Comparison of ENCODE assay signal across 12 cellular contexts in the genomic region with DNA sequence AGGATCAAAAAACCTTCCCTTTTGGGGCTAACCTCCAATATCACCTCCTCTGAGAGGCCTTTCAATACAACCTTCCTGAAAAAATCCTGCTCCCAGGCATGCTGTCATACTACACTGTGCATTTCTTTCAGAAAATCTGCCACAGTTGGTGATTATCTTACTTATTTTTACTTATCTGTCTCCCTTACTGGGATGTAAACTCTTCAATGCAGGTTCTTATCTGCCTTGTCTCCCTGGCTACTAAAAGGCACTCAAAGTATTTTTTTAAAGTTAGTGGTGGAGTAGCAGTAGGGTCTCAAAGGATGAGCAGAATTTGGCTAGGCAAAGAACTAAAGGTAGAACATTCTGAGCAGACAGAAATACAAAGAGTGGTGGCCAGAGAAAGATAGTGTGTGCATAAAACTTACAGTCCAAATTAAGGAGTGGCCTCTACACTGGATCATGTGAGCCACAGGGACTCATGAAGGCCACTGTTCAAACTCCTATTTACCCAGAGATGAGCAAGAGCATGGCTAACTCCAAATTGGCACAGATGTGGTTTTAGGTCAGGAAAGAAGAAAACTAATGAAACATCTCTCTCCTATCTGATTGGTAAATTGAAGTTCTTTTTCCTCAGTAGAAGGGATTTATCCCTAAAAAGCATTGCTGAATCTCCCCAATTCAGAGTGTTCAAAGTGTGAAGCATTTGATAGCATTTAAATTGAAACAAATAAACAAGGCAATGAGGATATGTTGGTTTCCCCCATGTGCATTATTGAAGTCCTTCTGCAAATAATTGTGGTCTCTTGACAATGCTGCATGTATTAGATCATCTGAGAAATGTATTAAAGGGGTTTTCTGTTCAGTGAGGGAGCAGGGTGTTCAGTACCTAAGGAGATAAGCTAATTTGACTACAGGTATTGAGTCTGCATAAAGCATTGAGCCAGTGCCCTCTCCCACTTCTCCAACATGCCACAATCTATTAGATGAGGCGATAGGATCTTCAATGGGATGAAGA.
DNase-seq lines count a peak whose midpoint lies in the region; ATAC-seq and TF ChIP-seq lines count a peak whose summit lies in the region.
"Had no signal": no experiment of that assay in that cellular context is flagged by ENCODE, and none has a peak within 500 bp of the region (broad histone marks: within the 10 kb centered on the region; RNA-seq: fewer than 3 reads in every experiment).

No MANE protein-coding gene starts in this region.

- H2AFZ ChIP-seq in mammary epithelial cell (ENCODE audit: low read depth, low read length) = peak overlapping the region; percentile 0

- H3K36me3 ChIP-seq in mammary epithelial cell (ENCODE audit: insufficient read depth, low read length) = no peaks in the 10 kb centered on the region

- no peaks in the 10 kb centered on the region for H4K20me1 ChIP-seq in mammary epithelial cell (ENCODE audit: insufficient read depth, low read length)

- WGBS in mammary epithelial cell (ENCODE audit: low coverage, missing lambda C conversion rate) = 0% methylated on average over 1 of the region's 1 CpG

- in situ Hi-C loops in mammary epithelial cell (cut with MboI; ENCODE audit: low sequenced_read_pairs in 2 of 2) = no loop called here

- no peaks in the 10 kb centered on the region for H3K27me3 ChIP-seq in mammary epithelial cell (ENCODE audit: insufficient read depth, low read length)

- peak; percentile 22 for ATAC-seq in GM19043 (IDR thresholded peaks at IDR 0.05; ENCODE audit: low read depth, unreplicated experiment)
- peak; percentile 32 for ATAC-seq in HG03095 (IDR thresholded peaks at IDR 0.05; ENCODE audit: unreplicated experiment)
- ATAC-seq in sciatic nerve = peak; percentile 31
- ATAC-seq in Right ventricle myocardium inferior = no peak
- ATAC-seq in HG03521 (IDR thresholded peaks at IDR 0.05; ENCODE audit: unreplicated experiment) = no peak

- peak; percentile 83 for DNase-seq in mammary epithelial cell
- no peak for DNase-seq in sciatic nerve (ENCODE audit: low spot score)
- no peak for DNase-seq in Right ventricle myocardium inferior (ENCODE audit: missing footprints)
- DNase-seq in SW 1271 (lab: John Stamatoyannopoulos, UW) = no peak
- no peak for DNase-seq in DMS53 (lab: John Stamatoyannopoulos, UW)
- DNase-seq: activated CD4-positive, alpha-beta T cell treated with anti-CD3 and anti-CD28 coated beads, Interleukin-2, amount 50 U/mL, for 1 hour; DND-41; NCI-H1930; SHP77 treated with DMSO at 0.1 percent for 48 hours had no signal

- intact Hi-C loops in mammary epithelial cell (cut with micrococcal nuclease) = loop anchor here (5.0 kb wide), 1 partner anchor 99 kb away; no protein-coding TSS in a partner anchor
- intact Hi-C loops in sciatic nerve (cut with DNase I) = no loop called here
- intact Hi-C loops in Right ventricle myocardium inferior (cut with DNase I) = no loop called here

- no peaks in the 10 kb centered on the region for H3K9me3 ChIP-seq in mammary epithelial cell (replicated peaks; ENCODE audit: insufficient read depth, low read length)

- H3K27ac ChIP-seq in mammary epithelial cell (ENCODE audit: insufficient read depth, low read depth, low read length) = peak overlapping the region; percentile 76

- H3K79me2 ChIP-seq in mammary epithelial cell (ENCODE audit: insufficient read depth, low read length) = no peaks in the 10 kb centered on the region

- peaks cover 36% of the 10 kb centered on the region for H3K4me1 ChIP-seq in mammary epithelial cell (ENCODE audit: insufficient read depth, low read length)

- peak overlapping the region; percentile 9 for H3K9ac ChIP-seq in mammary epithelial cell (ENCODE audit: insufficient read depth, low read length)

- CTCF ChIA-PET in mammary epithelial cell (lab: Charles Lee; ENCODE audit: low non-redundant PET) = interaction anchor here (0.6 kb wide), 1 partner anchor 221 kb away, joined by 4 read pairs; no protein-coding TSS in a partner anchor

- peak overlapping the region; percentile 4 for H3K4me2 ChIP-seq in mammary epithelial cell (ENCODE audit: insufficient read depth, low read depth, low read length)

- H3K4me3 ChIP-seq in mammary epithelial cell (replicated peaks in 1 of 3; ENCODE audit: insufficient read depth in 1 of 3, low read depth in 2 of 3, low read length in 3 of 3) = no peak overlapping the region

- dilution Hi-C loops in mammary epithelial cell (cut with HindIII; ENCODE audit: low sequenced_read_pairs) = no loop called here

- BruUV-seq in mammary epithelial cell (replicated peaks; lab: Mats Ljungman, UMichigan) = no TSS peak

- TF ChIP-seq CTCF in mammary epithelial cell (conservative IDR thresholded peaks at IDR 0.05 in 1 of 2, IDR thresholded peaks at IDR 0.05 in 1 of 2; ENCODE audit: extremely low read depth in 1 of 2, insufficient read depth in 1 of 2, low read depth in 1 of 2, low read length in 2 of 2) = no peak

Comparison
In these comparisons a context has a peak if more than half of its experiments do, and no peak if none do; other contexts are left out.
1. ATAC-seq: peak in GM19043 (single experiment), HG03095 (single experiment) and sciatic nerve (single experiment); none in Right ventricle myocardium inferior (single experiment) and HG03521 (single experiment).